ENCODE assay signal across 8 cellular contexts in the genomic region with DNA sequence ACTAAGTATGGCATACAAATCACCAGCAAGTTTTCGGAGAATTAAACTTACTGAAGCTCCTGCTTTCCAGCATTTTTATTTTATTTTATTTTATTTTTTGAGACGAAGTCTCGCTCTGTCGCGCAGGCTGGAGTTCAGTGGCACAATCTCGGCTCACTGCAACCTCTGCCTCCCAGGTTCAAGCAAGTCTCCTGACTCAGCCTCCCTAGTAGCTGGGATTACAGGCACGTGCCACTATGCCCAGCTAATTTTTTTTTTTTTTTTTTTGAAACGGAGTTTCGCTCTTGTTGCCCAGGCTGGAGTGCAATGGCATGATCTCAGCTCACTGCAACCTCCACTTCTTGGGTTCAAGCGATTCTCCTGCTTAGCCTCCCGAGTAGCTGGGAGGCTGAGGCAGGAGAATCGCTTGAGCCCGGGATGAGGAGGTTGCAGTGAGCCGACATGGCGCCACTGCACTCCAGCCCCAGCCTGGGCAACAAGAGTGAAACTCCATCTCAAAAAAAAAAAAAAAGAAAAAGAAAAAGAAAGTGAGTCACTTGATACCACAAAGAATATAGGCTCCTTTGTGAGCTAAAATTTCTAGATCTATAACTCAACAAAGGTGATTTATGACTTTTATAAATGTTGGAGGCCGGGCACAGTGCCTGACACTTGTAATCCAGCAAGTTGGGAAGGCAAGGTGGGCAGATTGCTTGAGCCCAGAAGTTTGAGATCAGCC. TPM values are rescaled to one million over a fixed set of nuclear protein-coding genes. Genes with fewer than 3 reads are reported as not detected.
A peak's percentile ranks its signal among the peaks of the same experiment; 100 is the strongest.
DNase-seq lines count a peak whose midpoint lies in the region; ATAC-seq and TF ChIP-seq lines count a peak whose summit lies in the region.
"Not testable (repeated sequence)": the region's sequence is repeated elsewhere in the genome, so short reads cannot be mapped to it uniquely, and the experiment has no call there.

No MANE protein-coding gene starts in this region.

- ATAC-seq in GM19351 (IDR thresholded peaks at IDR 0.05; ENCODE audit: unreplicated experiment), result peak; percentile 16
- ATAC-seq in HG02642 (IDR thresholded peaks at IDR 0.05; ENCODE audit: poor library complexity, unreplicated experiment), result peak; percentile 26
- peak; percentile 22 for ATAC-seq in HG03575 (IDR thresholded peaks at IDR 0.05; ENCODE audit: extremely low read depth, insufficient number of reproducible peaks, low FRiP score, unreplicated experiment)
- ATAC-seq in activated T-cell treated with anti-CD3 and anti-CD28 coated beads, Interleukin-2, amount 50 U/mL, for 72 hours (replicated peaks in 1 of 2), result peak; percentile 54 to 63

- TF ChIP-seq CTCF in fibroblast of mammary gland (conservative IDR thresholded peaks at IDR 0.05; ENCODE audit: control insufficient read depth, insufficient read depth, low read depth, low read length), result not testable (repeated sequence)

- peak overlapping the region; percentile 87 for H3K27ac Mint-ChIP-seq in activated T-cell treated with anti-CD3 and anti-CD28 coated beads, Interleukin-2, amount 50 U/mL, for 72 hours
- H3K27ac Mint-ChIP-seq in stimulated activated naive CD8-positive, alpha-beta T cell treated with anti-CD3 and anti-CD28 coated beads, Interleukin-15, Interleukin-2, amounts not matched to agents 100 ng/mL and 50 ng/mL, for 24 hours, result peak overlapping the region; percentile 76

- DNase-seq in COLO829 (ENCODE audit: low spot score), result peak; percentile 84
- DNase-seq in RPMI7951 (ENCODE audit: low read depth), result peak; percentile 34
- DNase-seq in activated T-cell treated with anti-CD3 and anti-CD28 coated beads, Interleukin-2, amount 50 U/mL, for 72 hours, result peak in 1 of 2 donors; percentile 38
- peak; percentile 25 for DNase-seq in fibroblast of mammary gland (ENCODE audit: low read depth)

- not testable (repeated sequence) for H3K4me3 ChIP-seq in fibroblast of mammary gland (ENCODE audit: control insufficient read depth, low read depth, low read length)

- not testable (repeated sequence) for H3K36me3 Mint-ChIP-seq in activated T-cell treated with anti-CD3 and anti-CD28 coated beads, Interleukin-2, amount 50 U/mL, for 72 hours (ENCODE audit: insufficient read depth in 2 of 2); stimulated activated naive CD8-positive, alpha-beta T cell treated with anti-CD3 and anti-CD28 coated beads, Interleukin-15, Interleukin-2, amounts not matched to agents 100 ng/mL and 50 ng/mL, for 24 hours (ENCODE audit: low read depth)

- H3K4me1 Mint-ChIP-seq in activated T-cell treated with anti-CD3 and anti-CD28 coated beads, Interleukin-2, amount 50 U/mL, for 72 hours (ENCODE audit: low read depth), result peaks cover 80% of the 10 kb centered on the region
- H3K4me1 Mint-ChIP-seq in stimulated activated naive CD8-positive, alpha-beta T cell treated with anti-CD3 and anti-CD28 coated beads, Interleukin-15, Interleukin-2, amounts not matched to agents 100 ng/mL and 50 ng/mL, for 24 hours (ENCODE audit: low read depth), result peaks cover 57% of the 10 kb centered on the region

- not testable (repeated sequence) for H3K9me3 Mint-ChIP-seq in activated T-cell treated with anti-CD3 and anti-CD28 coated beads, Interleukin-2, amount 50 U/mL, for 72 hours; stimulated activated naive CD8-positive, alpha-beta T cell treated with anti-CD3 and anti-CD28 coated beads, Interleukin-15, Interleukin-2, amounts not matched to agents 100 ng/mL and 50 ng/mL, for 24 hours

- not testable (repeated sequence) for H3K27me3 Mint-ChIP-seq in activated T-cell treated with anti-CD3 and anti-CD28 coated beads, Interleukin-2, amount 50 U/mL, for 72 hours (ENCODE audit: low read depth); stimulated activated naive CD8-positive, alpha-beta T cell treated with anti-CD3 and anti-CD28 coated beads, Interleukin-15, Interleukin-2, amounts not matched to agents 100 ng/mL and 50 ng/mL, for 24 hours

- H3K4me3 Mint-ChIP-seq in activated T-cell treated with anti-CD3 and anti-CD28 coated beads, Interleukin-2, amount 50 U/mL, for 72 hours, result peak overlapping the region; percentile 45 to 56
- peak overlapping the region; percentile 57 for H3K4me3 Mint-ChIP-seq in stimulated activated naive CD8-positive, alpha-beta T cell treated with anti-CD3 and anti-CD28 coated beads, Interleukin-15, Interleukin-2, amounts not matched to agents 100 ng/mL and 50 ng/mL, for 24 hours

RNA-seq across cellular contexts. Expression of a gene that starts 35.4 kb away (rescaled TPM):
- 13.7 and 18.1 TPM in 2 replicates for total RNA-seq in RPMI7951 (2014; rRNA removed; shearing (Covaris generic))
- 10 to 100 TPM; 39.1 to 46.0 TPM for total RNA-seq in activated T-cell treated with anti-CD3 and anti-CD28 coated beads, Interleukin-2, amount 50 U/mL, for 72 hours
